ENCODE assay signal across 1 cellular context in the genomic region with DNA sequence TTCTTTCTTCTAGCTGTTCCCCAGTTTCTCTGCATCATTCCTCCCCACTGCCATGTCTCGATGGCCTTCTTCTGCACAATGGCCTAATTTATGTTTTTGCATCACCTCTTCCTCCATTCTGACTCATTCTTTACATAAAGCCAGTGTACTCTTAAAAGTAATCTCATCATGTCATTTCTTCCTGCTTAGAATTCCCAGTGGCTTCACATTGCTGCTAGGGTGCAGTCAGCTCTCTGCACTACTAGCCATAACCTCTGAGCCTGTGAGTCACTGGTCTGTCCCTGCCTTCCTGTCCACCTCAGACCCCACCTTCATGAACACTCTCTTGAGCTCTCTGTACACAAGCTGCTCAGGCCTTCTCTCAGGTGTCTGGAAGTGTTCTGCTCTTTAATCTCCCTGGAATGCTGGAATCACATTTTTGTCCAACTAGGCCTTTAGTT.
TF ChIP-seq lines count a peak whose summit lies in the region.

No MANE protein-coding gene starts in this region.

TF ChIP-seq in HepG2, 621 proteins besides CTCF, POLR2A, EP300 and RAD21 (continued from another document and continues in another):
- no peak for TF ChIP-seq SP5 (CRISPR knock-in tag; IDR thresholded peaks at IDR 0.05; ENCODE audit: borderline replicate concordance, low read depth)
- peak; percentile 56; the same call in 1 of the 2 replicates for TF ChIP-seq JUNB (CRISPR knock-in tag; IDR thresholded peaks at IDR 0.05; ENCODE audit: borderline replicate concordance)
- TF ChIP-seq, protein P1, sequence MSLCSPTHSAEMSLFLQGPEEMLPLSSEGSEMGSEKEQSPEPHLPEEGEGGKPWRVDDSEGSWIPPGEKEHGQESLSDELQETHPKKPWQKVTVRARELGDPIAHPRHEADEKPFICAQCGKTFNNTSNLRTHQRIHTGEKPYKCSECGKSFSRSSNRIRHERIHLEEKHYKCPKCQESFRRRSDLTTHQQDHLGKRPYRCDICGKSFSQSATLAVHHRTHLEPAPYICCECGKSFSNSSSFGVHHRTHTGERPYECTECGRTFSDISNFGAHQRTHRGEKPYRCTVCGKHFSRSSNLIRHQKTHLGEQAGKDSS (CRISPR knock-in tag; IDR thresholded peaks at IDR 0.05; ENCODE audit: borderline replicate concordance, low read depth), result peak; percentile 40; the same call in 1 of the 2 replicates
- no peak for TF ChIP-seq ADNP (CRISPR knock-in tag; IDR thresholded peaks at IDR 0.05)
- TF ChIP-seq, protein P2, sequence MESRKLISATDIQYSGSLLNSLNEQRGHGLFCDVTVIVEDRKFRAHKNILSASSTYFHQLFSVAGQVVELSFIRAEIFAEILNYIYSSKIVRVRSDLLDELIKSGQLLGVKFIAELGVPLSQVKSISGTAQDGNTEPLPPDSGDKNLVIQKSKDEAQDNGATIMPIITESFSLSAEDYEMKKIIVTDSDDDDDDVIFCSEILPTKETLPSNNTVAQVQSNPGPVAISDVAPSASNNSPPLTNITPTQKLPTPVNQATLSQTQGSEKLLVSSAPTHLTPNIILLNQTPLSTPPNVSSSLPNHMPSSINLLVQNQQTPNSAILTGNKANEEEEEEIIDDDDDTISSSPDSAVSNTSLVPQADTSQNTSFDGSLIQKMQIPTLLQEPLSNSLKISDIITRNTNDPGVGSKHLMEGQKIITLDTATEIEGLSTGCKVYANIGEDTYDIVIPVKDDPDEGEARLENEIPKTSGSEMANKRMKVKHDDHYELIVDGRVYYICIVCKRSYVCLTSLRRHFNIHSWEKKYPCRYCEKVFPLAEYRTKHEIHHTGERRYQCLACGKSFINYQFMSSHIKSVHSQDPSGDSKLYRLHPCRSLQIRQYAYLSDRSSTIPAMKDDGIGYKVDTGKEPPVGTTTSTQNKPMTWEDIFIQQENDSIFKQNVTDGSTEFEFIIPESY (CRISPR knock-in tag; IDR thresholded peaks at IDR 0.05), result 0 out of 2 replicates have a peak, but pooled peaks have one; percentile 25
- TF ChIP-seq YEATS4 (CRISPR knock-in tag; IDR thresholded peaks at IDR 0.05; ENCODE audit: borderline replicate concordance), result no peak
- TF ChIP-seq PRMT3 (CRISPR knock-in tag; IDR thresholded peaks at IDR 0.05; ENCODE audit: borderline replicate concordance, low read depth), result no peak
- TF ChIP-seq FOXA1 (IDR thresholded peaks at IDR 0.05), result 0 out of 2 replicates have a peak, but pooled peaks have one; percentile 30
- TF ChIP-seq FOXA1 (CRISPR knock-in tag; IDR thresholded peaks at IDR 0.05), result peak; percentile 84
- no peak for TF ChIP-seq ZNF547 (CRISPR knock-in tag; IDR thresholded peaks at IDR 0.05)
- TF ChIP-seq, protein P3, sequence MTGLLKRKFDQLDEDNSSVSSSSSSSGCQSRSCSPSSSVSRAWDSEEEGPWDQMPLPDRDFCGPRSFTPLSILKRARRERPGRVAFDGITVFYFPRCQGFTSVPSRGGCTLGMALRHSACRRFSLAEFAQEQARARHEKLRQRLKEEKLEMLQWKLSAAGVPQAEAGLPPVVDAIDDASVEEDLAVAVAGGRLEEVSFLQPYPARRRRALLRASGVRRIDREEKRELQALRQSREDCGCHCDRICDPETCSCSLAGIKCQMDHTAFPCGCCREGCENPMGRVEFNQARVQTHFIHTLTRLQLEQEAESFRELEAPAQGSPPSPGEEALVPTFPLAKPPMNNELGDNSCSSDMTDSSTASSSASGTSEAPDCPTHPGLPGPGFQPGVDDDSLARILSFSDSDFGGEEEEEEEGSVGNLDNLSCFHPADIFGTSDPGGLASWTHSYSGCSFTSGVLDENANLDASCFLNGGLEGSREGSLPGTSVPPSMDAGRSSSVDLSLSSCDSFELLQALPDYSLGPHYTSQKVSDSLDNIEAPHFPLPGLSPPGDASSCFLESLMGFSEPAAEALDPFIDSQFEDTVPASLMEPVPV (CRISPR knock-in tag; IDR thresholded peaks at IDR 0.05), result no peak
- no peak for TF ChIP-seq NR2C2 (CRISPR knock-in tag; IDR thresholded peaks at IDR 0.05; ENCODE audit: borderline replicate concordance)
- TF ChIP-seq, protein P4, sequence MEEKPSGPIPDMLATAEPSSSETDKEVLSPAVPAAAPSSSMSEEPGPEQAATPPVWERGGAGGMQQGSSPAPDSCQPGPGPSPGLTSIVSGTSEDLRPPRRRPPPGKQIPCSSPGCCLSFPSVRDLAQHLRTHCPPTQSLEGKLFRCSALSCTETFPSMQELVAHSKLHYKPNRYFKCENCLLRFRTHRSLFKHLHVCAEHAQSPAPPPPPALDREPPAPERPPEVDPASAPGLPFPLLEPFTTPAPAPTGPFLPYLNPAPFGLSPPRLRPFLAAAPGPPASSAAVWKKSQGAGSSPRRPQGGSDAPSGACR (CRISPR knock-in tag; IDR thresholded peaks at IDR 0.05), result no peak
- TF ChIP-seq NFYB (CRISPR knock-in tag; IDR thresholded peaks at IDR 0.05), result no peak
- TF ChIP-seq ZNF720 (CRISPR knock-in tag; IDR thresholded peaks at IDR 0.05), result no peak
- TF ChIP-seq CCAR2 (optimal IDR thresholded peaks at IDR 0.05; ENCODE audit: low read depth, low read length), result no peak
- TF ChIP-seq RBAK (CRISPR knock-in tag; IDR thresholded peaks at IDR 0.05), result no peak
- TF ChIP-seq BHLHE40 (IDR thresholded peaks at IDR 0.05; ENCODE audit: low read length), result no peak
- peak; percentile 80 for TF ChIP-seq FOSL1 (CRISPR knock-in tag; IDR thresholded peaks at IDR 0.05; ENCODE audit: borderline replicate concordance)
- TF ChIP-seq, protein P5, sequence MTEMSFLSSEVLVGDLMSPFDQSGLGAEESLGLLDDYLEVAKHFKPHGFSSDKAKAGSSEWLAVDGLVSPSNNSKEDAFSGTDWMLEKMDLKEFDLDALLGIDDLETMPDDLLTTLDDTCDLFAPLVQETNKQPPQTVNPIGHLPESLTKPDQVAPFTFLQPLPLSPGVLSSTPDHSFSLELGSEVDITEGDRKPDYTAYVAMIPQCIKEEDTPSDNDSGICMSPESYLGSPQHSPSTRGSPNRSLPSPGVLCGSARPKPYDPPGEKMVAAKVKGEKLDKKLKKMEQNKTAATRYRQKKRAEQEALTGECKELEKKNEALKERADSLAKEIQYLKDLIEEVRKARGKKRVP (CRISPR knock-in tag; IDR thresholded peaks at IDR 0.05), result peak in 1 of 2 experiments; percentile 81; a peak in 2 of 4 replicates
- TF ChIP-seq ELF4 (CRISPR knock-in tag; IDR thresholded peaks at IDR 0.05; ENCODE audit: borderline replicate concordance), result no peak
- TF ChIP-seq, protein P6, sequence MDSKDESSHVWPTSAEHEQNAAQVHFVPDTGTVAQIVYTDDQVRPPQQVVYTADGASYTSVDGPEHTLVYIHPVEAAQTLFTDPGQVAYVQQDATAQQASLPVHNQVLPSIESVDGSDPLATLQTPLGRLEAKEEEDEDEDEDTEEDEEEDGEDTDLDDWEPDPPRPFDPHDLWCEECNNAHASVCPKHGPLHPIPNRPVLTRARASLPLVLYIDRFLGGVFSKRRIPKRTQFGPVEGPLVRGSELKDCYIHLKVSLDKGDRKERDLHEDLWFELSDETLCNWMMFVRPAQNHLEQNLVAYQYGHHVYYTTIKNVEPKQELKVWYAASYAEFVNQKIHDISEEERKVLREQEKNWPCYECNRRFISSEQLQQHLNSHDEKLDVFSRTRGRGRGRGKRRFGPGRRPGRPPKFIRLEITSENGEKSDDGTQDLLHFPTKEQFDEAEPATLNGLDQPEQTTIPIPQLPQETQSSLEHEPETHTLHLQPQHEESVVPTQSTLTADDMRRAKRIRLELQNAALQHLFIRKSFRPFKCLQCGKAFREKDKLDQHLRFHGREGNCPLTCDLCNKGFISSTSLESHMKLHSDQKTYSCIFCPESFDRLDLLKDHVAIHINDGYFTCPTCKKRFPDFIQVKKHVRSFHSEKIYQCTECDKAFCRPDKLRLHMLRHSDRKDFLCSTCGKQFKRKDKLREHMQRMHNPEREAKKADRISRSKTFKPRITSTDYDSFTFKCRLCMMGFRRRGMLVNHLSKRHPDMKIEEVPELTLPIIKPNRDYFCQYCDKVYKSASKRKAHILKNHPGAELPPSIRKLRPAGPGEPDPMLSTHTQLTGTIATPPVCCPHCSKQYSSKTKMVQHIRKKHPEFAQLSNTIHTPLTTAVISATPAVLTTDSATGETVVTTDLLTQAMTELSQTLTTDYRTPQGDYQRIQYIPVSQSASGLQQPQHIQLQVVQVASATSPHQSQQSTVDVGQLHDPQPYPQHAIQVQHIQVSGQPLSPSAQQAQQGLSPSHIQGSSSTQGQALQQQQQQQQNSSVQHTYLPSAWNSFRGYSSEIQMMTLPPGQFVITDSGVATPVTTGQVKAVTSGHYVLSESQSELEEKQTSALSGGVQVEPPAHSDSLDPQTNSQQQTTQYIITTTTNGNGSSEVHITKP (CRISPR knock-in tag; IDR thresholded peaks at IDR 0.05; ENCODE audit: low read depth), result no peak
- no peak for TF ChIP-seq GPN1 (CRISPR knock-in tag; IDR thresholded peaks at IDR 0.05; ENCODE audit: borderline replicate concordance)
- no peak for TF ChIP-seq ZNF615 (CRISPR knock-in tag; IDR thresholded peaks at IDR 0.05; ENCODE audit: borderline replicate concordance)
- TF ChIP-seq, protein P7, sequence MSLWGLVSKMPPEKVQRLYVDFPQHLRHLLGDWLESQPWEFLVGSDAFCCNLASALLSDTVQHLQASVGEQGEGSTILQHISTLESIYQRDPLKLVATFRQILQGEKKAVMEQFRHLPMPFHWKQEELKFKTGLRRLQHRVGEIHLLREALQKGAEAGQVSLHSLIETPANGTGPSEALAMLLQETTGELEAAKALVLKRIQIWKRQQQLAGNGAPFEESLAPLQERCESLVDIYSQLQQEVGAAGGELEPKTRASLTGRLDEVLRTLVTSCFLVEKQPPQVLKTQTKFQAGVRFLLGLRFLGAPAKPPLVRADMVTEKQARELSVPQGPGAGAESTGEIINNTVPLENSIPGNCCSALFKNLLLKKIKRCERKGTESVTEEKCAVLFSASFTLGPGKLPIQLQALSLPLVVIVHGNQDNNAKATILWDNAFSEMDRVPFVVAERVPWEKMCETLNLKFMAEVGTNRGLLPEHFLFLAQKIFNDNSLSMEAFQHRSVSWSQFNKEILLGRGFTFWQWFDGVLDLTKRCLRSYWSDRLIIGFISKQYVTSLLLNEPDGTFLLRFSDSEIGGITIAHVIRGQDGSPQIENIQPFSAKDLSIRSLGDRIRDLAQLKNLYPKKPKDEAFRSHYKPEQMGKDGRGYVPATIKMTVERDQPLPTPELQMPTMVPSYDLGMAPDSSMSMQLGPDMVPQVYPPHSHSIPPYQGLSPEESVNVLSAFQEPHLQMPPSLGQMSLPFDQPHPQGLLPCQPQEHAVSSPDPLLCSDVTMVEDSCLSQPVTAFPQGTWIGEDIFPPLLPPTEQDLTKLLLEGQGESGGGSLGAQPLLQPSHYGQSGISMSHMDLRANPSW (CRISPR knock-in tag; IDR thresholded peaks at IDR 0.05; ENCODE audit: borderline replicate concordance), result no peak
- TF ChIP-seq ZNF367 (CRISPR knock-in tag; IDR thresholded peaks at IDR 0.05; ENCODE audit: borderline replicate concordance), result no peak
- TF ChIP-seq, protein P8, sequence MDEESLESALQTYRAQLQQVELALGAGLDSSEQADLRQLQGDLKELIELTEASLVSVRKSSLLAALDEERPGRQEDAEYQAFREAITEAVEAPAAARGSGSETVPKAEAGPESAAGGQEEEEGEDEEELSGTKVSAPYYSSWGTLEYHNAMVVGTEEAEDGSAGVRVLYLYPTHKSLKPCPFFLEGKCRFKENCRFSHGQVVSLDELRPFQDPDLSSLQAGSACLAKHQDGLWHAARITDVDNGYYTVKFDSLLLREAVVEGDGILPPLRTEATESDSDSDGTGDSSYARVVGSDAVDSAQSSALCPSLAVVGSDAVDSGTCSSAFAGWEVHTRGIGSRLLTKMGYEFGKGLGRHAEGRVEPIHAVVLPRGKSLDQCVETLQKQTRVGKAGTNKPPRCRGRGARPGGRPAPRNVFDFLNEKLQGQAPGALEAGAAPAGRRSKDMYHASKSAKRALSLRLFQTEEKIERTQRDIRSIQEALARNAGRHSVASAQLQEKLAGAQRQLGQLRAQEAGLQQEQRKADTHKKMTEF (CRISPR knock-in tag; IDR thresholded peaks at IDR 0.05), result peak; percentile 73
- no peak for TF ChIP-seq ZNF329 (CRISPR knock-in tag; IDR thresholded peaks at IDR 0.05; ENCODE audit: low read depth)
- no peak for TF ChIP-seq NCOA5 (CRISPR knock-in tag; IDR thresholded peaks at IDR 0.05)
- peak; percentile 64; the same call in 1 of the 2 replicates for TF ChIP-seq ZNF124 (CRISPR knock-in tag; IDR thresholded peaks at IDR 0.05)
- TF ChIP-seq, protein P9, sequence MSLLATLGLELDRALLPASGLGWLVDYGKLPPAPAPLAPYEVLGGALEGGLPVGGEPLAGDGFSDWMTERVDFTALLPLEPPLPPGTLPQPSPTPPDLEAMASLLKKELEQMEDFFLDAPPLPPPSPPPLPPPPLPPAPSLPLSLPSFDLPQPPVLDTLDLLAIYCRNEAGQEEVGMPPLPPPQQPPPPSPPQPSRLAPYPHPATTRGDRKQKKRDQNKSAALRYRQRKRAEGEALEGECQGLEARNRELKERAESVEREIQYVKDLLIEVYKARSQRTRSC (CRISPR knock-in tag; IDR thresholded peaks at IDR 0.05; ENCODE audit: low read depth), result no peak
- TF ChIP-seq FOXJ3 (CRISPR knock-in tag; IDR thresholded peaks at IDR 0.05; ENCODE audit: borderline replicate concordance), result no peak
- TF ChIP-seq, protein P10, sequence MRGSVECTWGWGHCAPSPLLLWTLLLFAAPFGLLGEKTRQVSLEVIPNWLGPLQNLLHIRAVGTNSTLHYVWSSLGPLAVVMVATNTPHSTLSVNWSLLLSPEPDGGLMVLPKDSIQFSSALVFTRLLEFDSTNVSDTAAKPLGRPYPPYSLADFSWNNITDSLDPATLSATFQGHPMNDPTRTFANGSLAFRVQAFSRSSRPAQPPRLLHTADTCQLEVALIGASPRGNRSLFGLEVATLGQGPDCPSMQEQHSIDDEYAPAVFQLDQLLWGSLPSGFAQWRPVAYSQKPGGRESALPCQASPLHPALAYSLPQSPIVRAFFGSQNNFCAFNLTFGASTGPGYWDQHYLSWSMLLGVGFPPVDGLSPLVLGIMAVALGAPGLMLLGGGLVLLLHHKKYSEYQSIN (CRISPR knock-in tag; IDR thresholded peaks at IDR 0.05; ENCODE audit: borderline replicate concordance), result no peak
- TF ChIP-seq ZNF235 (CRISPR knock-in tag; IDR thresholded peaks at IDR 0.05; ENCODE audit: borderline replicate concordance), result no peak
- TF ChIP-seq RFXAP (CRISPR knock-in tag; IDR thresholded peaks at IDR 0.05; ENCODE audit: borderline replicate concordance), result no peak
- no peak for TF ChIP-seq THYN1 (CRISPR knock-in tag; IDR thresholded peaks at IDR 0.05; ENCODE audit: borderline replicate concordance, low read depth)
- TF ChIP-seq ZNF282 (IDR thresholded peaks at IDR 0.05; ENCODE audit: partially characterized antibody), result no peak
